ENCODE assay signal across 11 cellular contexts in the genomic region with DNA sequence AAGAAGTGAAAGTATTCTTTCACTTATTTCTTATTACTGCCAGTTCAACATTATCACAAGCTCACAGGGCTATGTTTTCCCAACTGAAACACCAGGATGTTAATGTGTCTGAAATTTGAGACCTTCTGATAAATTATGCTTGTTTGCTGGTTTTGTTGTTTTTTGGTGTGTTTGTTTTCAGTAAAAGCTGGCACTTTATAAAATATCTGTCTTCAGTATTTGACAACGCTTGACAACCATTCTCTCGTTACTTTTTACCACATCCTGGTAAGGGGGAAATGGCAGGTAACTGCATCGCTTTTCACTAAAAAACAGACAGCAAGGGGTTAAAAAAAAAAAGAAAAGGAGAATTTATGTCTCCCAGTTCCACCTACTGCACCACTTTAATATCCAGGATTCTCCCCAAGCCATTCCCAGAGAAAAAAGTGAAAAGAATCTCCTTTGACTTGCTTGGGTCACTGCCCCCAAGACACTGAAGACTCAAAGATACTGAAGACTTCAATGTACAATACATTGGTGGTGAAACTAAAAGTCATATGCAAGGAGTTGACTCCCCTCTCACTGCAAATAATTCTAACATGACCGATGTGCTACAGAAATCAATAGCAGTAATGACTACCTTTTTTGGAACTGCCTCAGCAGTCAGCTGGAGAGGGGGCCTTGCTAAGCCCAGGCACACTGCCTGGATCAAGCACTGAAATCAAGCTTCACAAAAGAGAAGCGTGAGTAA.
DNase-seq lines count a peak whose midpoint lies in the region; ATAC-seq lines count a peak whose summit lies in the region.
"Had no signal": no experiment of that assay in that cellular context is flagged by ENCODE, and none has a peak within 500 bp of the region (broad histone marks: within the 10 kb centered on the region; RNA-seq: fewer than 3 reads in every experiment).

No MANE protein-coding gene starts in this region.

- peak overlapping the region; percentile 92 to 94 for H3K27ac Mint-ChIP-seq in effector memory CD8-positive, alpha-beta T cell

- DNase-seq in effector memory CD8-positive, alpha-beta T cell: no peak
- DNase-seq in amygdala (lab: John Stamatoyannopoulos, UW) (no peak), DMS79 treated with DMSO at 0.1 percent for 48 hours (lab: John Stamatoyannopoulos, UW) (no peak), germinal center (ENCODE audit: low spot score) (no peak)
- DNase-seq: heart right ventricle, pancreas had no signal

- H3K36me3 Mint-ChIP-seq in effector memory CD8-positive, alpha-beta T cell (ENCODE audit: insufficient read depth): peaks cover 12% of the 10 kb centered on the region

- ATAC-seq in GM18498 (IDR thresholded peaks at IDR 0.05; ENCODE audit: unreplicated experiment) (peak; percentile 23), GM21447 (IDR thresholded peaks at IDR 0.05; ENCODE audit: unreplicated experiment) (peak; percentile 14), HG03520 (IDR thresholded peaks at IDR 0.05; ENCODE audit: unreplicated experiment) (peak; percentile 27), HG03280 (IDR thresholded peaks at IDR 0.05; ENCODE audit: unreplicated experiment) (no peak)
- ATAC-seq in effector memory CD8-positive, alpha-beta T cell (replicated peaks): peak; percentile 11
- ATAC-seq: heart right ventricle, K562 had no signal

- H3K27me3 Mint-ChIP-seq in effector memory CD8-positive, alpha-beta T cell: no peaks in the 10 kb centered on the region

- H3K9me3 Mint-ChIP-seq in effector memory CD8-positive, alpha-beta T cell: no peaks in the 10 kb centered on the region

- H3K4me1 Mint-ChIP-seq in effector memory CD8-positive, alpha-beta T cell (ENCODE audit: low read depth in 2 of 2): peaks cover 71 to 80% of the 10 kb centered on the region in 2 donors

- H3K4me3 Mint-ChIP-seq in effector memory CD8-positive, alpha-beta T cell: peak overlapping the region; percentile 77 to 82
